ENCODE assay signal across 17 cellular contexts in genomic region chr2:121746071-121746578, GRCh38. TPM values are rescaled to one million over a fixed set of nuclear protein-coding genes. Genes with fewer than 3 reads are reported as not detected.
DNase-seq lines count a peak whose midpoint lies in the region; ATAC-seq and TF ChIP-seq lines count a peak whose summit lies in the region.
"Had no signal": no experiment of that assay in that cellular context is flagged by ENCODE, and none has a peak within 500 bp of the region (broad histone marks: within the 10 kb centered on the region; RNA-seq: fewer than 3 reads in every experiment).

No MANE protein-coding gene starts in this region.

- no peaks in the 10 kb centered on the region for H4K20me1 ChIP-seq in mammary epithelial cell (ENCODE audit: insufficient read depth, low read length)

- H3K36me3 ChIP-seq in mammary epithelial cell (ENCODE audit: insufficient read depth, low read length) (no peaks in the 10 kb centered on the region), breast epithelium (no peaks in the 10 kb centered on the region)
- H3K36me3 ChIP-seq: colonic mucosa, esophagus squamous epithelium, spleen had no signal

- no peak overlapping the region for H3K4me3 ChIP-seq in mammary epithelial cell (replicated peaks in 1 of 3; ENCODE audit: insufficient read depth in 1 of 3, low read depth in 2 of 3, low read length in 3 of 3)
- no peak overlapping the region for H3K4me3 ChIP-seq in breast epithelium
- H3K4me3 ChIP-seq: colonic mucosa, esophagus squamous epithelium, spleen had no signal

- H3K79me2 ChIP-seq in mammary epithelial cell (ENCODE audit: insufficient read depth, low read length), result no peaks in the 10 kb centered on the region

- CTCF ChIA-PET in mammary epithelial cell (lab: Charles Lee; ENCODE audit: low non-redundant PET), result no interaction called here

- TF ChIP-seq CTCF in mammary epithelial cell (conservative IDR thresholded peaks at IDR 0.05 in 1 of 2, IDR thresholded peaks at IDR 0.05 in 1 of 2; ENCODE audit: extremely low read depth in 1 of 2, insufficient read depth in 1 of 2, low read depth in 1 of 2, low read length in 2 of 2) (no peak), breast epithelium (IDR thresholded peaks at IDR 0.05) (no peak)

- intact Hi-C loops in mammary epithelial cell (cut with micrococcal nuclease), result loop anchor here (10.0 kb wide), 1 partner anchor 651 kb away; no protein-coding TSS in a partner anchor
- intact Hi-C loops in breast epithelium (cut with DNase I; ENCODE audit: low total_unique reads), result no loop called here

- H3K27me3 ChIP-seq in mammary epithelial cell (ENCODE audit: insufficient read depth, low read length) (no peaks in the 10 kb centered on the region), breast epithelium (no peaks in the 10 kb centered on the region)
- H3K27me3 ChIP-seq: colonic mucosa, esophagus squamous epithelium, spleen had no signal

- H3K9me3 Mint-ChIP-seq in activated T-helper 17 cell treated with anti-CD3 and anti-CD28 coated beads, Interleukin-2, amount 50 U/mL, for 72 hours, result no peaks in the 10 kb centered on the region
- H3K9me3 Mint-ChIP-seq in stimulated activated naive CD8-positive, alpha-beta T cell treated with anti-CD3 and anti-CD28 coated beads, Interleukin-15, Interleukin-2, amounts not matched to agents 100 ng/mL and 50 ng/mL, for 24 hours, result no peaks in the 10 kb centered on the region
- H3K9me3 Mint-ChIP-seq: HFFc6 had no signal

- H2AFZ ChIP-seq in mammary epithelial cell (ENCODE audit: low read depth, low read length), result peak overlapping the region; percentile 9

- DNase-seq in mammary epithelial cell (peak; percentile 68), breast epithelium (ENCODE audit: low spot score in 2 of 2) (no peak), kidney glomerular epithelial cell (lab: John Stamatoyannopoulos, UW) (peak; percentile 76), COLO668 (lab: John Stamatoyannopoulos, UW; ENCODE audit: unreplicated experiment) (no peak)
- DNase-seq: activated CD8-positive, alpha-beta memory T cell treated with anti-CD3 and anti-CD28 coated beads, Interleukin-2, amount 50 U/mL, for 4 hours; anterior cingulate cortex; colonic mucosa; esophagus squamous epithelium; HFFc6; NCI-H1930; NCI-H69; spleen; trophoblast cell had no signal

- dilution Hi-C loops in mammary epithelial cell (cut with HindIII; ENCODE audit: low sequenced_read_pairs), result no loop called here

- H3K4me3 Mint-ChIP-seq in activated T-helper 17 cell treated with anti-CD3 and anti-CD28 coated beads, Interleukin-2, amount 50 U/mL, for 72 hours, result peak overlapping the region; percentile 19
- H3K4me3 Mint-ChIP-seq in stimulated activated naive CD8-positive, alpha-beta T cell treated with anti-CD3 and anti-CD28 coated beads, Interleukin-15, Interleukin-2, amounts not matched to agents 100 ng/mL and 50 ng/mL, for 24 hours, result peak overlapping the region; percentile 24
- H3K4me3 Mint-ChIP-seq: HFFc6 had no signal

- TF ChIP-seq POLR2A in breast epithelium (IDR thresholded peaks at IDR 0.05), result no peak

- no peaks in the 10 kb centered on the region for H3K4me1 Mint-ChIP-seq in activated T-helper 17 cell treated with anti-CD3 and anti-CD28 coated beads, Interleukin-2, amount 50 U/mL, for 72 hours
- peaks cover 28% of the 10 kb centered on the region for H3K4me1 Mint-ChIP-seq in stimulated activated naive CD8-positive, alpha-beta T cell treated with anti-CD3 and anti-CD28 coated beads, Interleukin-15, Interleukin-2, amounts not matched to agents 100 ng/mL and 50 ng/mL, for 24 hours (ENCODE audit: low read depth)

- ATAC-seq in activated T-helper 17 cell treated with anti-CD3 and anti-CD28 coated beads, Interleukin-2, amount 50 U/mL, for 72 hours (replicated peaks), result peak; percentile 89
- no peak for ATAC-seq in HG03469 (IDR thresholded peaks at IDR 0.05; ENCODE audit: unreplicated experiment)
- ATAC-seq in HG02642 (IDR thresholded peaks at IDR 0.05; ENCODE audit: poor library complexity, unreplicated experiment), result no peak

- H3K4me2 ChIP-seq in mammary epithelial cell (ENCODE audit: insufficient read depth, low read depth, low read length), result no peak overlapping the region

- no peaks in the 10 kb centered on the region for H3K4me1 ChIP-seq in mammary epithelial cell (ENCODE audit: insufficient read depth, low read length)
- H3K4me1 ChIP-seq in breast epithelium, result no peaks in the 10 kb centered on the region
- H3K4me1 ChIP-seq: colonic mucosa, esophagus squamous epithelium, spleen had no signal

- peak overlapping the region; percentile 38 for H3K27ac Mint-ChIP-seq in activated T-helper 17 cell treated with anti-CD3 and anti-CD28 coated beads, Interleukin-2, amount 50 U/mL, for 72 hours
- H3K27ac Mint-ChIP-seq in stimulated activated naive CD8-positive, alpha-beta T cell treated with anti-CD3 and anti-CD28 coated beads, Interleukin-15, Interleukin-2, amounts not matched to agents 100 ng/mL and 50 ng/mL, for 24 hours, result peak overlapping the region; percentile 90
- H3K27ac Mint-ChIP-seq: HFFc6 had no signal

- WGBS in mammary epithelial cell (ENCODE audit: low coverage, missing lambda C conversion rate), result 73% methylated on average over 6 of the region's 6 CpGs

- H3K9me3 ChIP-seq in mammary epithelial cell (replicated peaks; ENCODE audit: insufficient read depth, low read length) (no peaks in the 10 kb centered on the region), breast epithelium (no peaks in the 10 kb centered on the region)
- H3K9me3 ChIP-seq: colonic mucosa, esophagus squamous epithelium, spleen had no signal

- H3K9ac ChIP-seq in mammary epithelial cell (ENCODE audit: insufficient read depth, low read length), result no peak overlapping the region

- H3K36me3 Mint-ChIP-seq in activated T-helper 17 cell treated with anti-CD3 and anti-CD28 coated beads, Interleukin-2, amount 50 U/mL, for 72 hours (ENCODE audit: low read depth), result no peaks in the 10 kb centered on the region
- H3K36me3 Mint-ChIP-seq in stimulated activated naive CD8-positive, alpha-beta T cell treated with anti-CD3 and anti-CD28 coated beads, Interleukin-15, Interleukin-2, amounts not matched to agents 100 ng/mL and 50 ng/mL, for 24 hours (ENCODE audit: low read depth), result no peaks in the 10 kb centered on the region

- H3K27me3 Mint-ChIP-seq in activated T-helper 17 cell treated with anti-CD3 and anti-CD28 coated beads, Interleukin-2, amount 50 U/mL, for 72 hours, result no peaks in the 10 kb centered on the region
- H3K27me3 Mint-ChIP-seq in stimulated activated naive CD8-positive, alpha-beta T cell treated with anti-CD3 and anti-CD28 coated beads, Interleukin-15, Interleukin-2, amounts not matched to agents 100 ng/mL and 50 ng/mL, for 24 hours, result no peaks in the 10 kb centered on the region

- in situ Hi-C loops in mammary epithelial cell (cut with MboI; ENCODE audit: low sequenced_read_pairs in 2 of 2), result no loop called here

- BruUV-seq in mammary epithelial cell (replicated peaks; lab: Mats Ljungman, UMichigan), result no TSS peak

- H3K27ac ChIP-seq in mammary epithelial cell (ENCODE audit: insufficient read depth, low read depth, low read length) (no peak overlapping the region), breast epithelium (no peak overlapping the region)
- H3K27ac ChIP-seq: colonic mucosa, esophagus squamous epithelium, spleen had no signal

RNA-seq across cellular contexts. Expression of gene TSN, which starts 9.3 kb away (rescaled TPM):
- total RNA-seq in mammary epithelial cell (10 to 100 TPM; 54.0 to 62.6 TPM), breast epithelium (10 to 100 TPM; 35.1 to 55.8 (median 42.7) TPM)
- polyA plus RNA-seq in mammary epithelial cell, result 31.7 TPM
- 177 TPM for polyA minus RNA-seq in mammary epithelial cell
- total RNA-seq in activated T-helper 17 cell treated with anti-CD3 and anti-CD28 coated beads, Interleukin-2, amount 50 U/mL, for 72 hours, result 10 to 100 TPM; 33.7 to 80.7 TPM

RNA-seq across cellular contexts. Expression of gene NIFK, which starts 9.4 kb away (rescaled TPM):
- total RNA-seq in mammary epithelial cell (10 to 100 TPM; 44.5 to 88.7 TPM), breast epithelium (10 to 100 TPM; 33.9 to 45.6 (median 39.1) TPM)
- 27.5 TPM for polyA plus RNA-seq in mammary epithelial cell
- 14.3 TPM for polyA minus RNA-seq in mammary epithelial cell
- total RNA-seq in activated T-helper 17 cell treated with anti-CD3 and anti-CD28 coated beads, Interleukin-2, amount 50 U/mL, for 72 hours, result 100 to 1,000 TPM; 103 to 146 TPM

Comparison
In these comparisons a context has a peak if more than half of its experiments do, and no peak if none do; other contexts are left out.
1. DNase-seq: peak in mammary epithelial cell (single experiment) and kidney glomerular epithelial cell (single experiment); none in breast epithelium (0 of 2) and COLO668 (single experiment).